ENCODE assay signal across 26 cellular contexts in the genomic region with DNA sequence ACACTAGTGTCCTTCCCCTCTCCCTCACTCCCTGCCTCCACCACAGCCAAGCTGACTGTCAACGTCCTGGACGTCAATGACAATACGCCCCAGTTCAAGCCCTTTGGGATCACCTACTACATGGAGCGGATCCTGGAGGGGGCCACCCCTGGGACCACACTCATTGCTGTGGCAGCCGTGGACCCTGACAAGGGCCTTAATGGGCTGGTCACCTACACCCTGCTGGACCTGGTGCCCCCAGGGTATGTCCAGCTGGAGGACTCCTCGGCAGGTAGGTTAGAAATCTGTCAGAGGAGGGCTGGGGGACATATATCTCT. TPM values are rescaled to one million over a fixed set of nuclear protein-coding genes. Genes with fewer than 3 reads are reported as not detected.
"Had no signal": no experiment of that assay in that cellular context is flagged by ENCODE, and none has a peak within 500 bp of the region (broad histone marks: within the 10 kb centered on the region; RNA-seq: fewer than 3 reads in every experiment).

No MANE protein-coding gene starts in this region.

- H3K4me1 ChIP-seq: lower lobe of right lung, right atrium auricular region, testis, thyroid gland, upper lobe of left lung, vagina had no signal

- H3K9me3 ChIP-seq: left lung, lower lobe of right lung, ovary, right atrium auricular region, right lobe of liver, stomach, testis, thyroid gland, transverse colon, upper lobe of left lung, vagina had no signal

- DNase-seq: hypothalamus; immature natural killer cell; left colon; left lung; lower lobe of right lung; mammary epithelial cell; mesenchymal stem cell; naive thymus-derived CD8-positive, alpha-beta T cell; stimulated activated CD4-positive, alpha-beta T cell treated with anti-CD3 and anti-CD28 coated beads, Interleukin-12 subunit alpha, Interleukin-12 subunit beta, amount 100 ng/mL, for 4 hours; stimulated activated CD4-positive, alpha-beta T cell treated with anti-CD3 and anti-CD28 coated beads, Interleukin-15, amount 100 ng/mL, for 24 hours; stimulated activated CD4-positive, alpha-beta T cell treated with anti-CD3 and anti-CD28 coated beads, Interleukin-2, amount 100 ng/mL, for 24 hours; stimulated activated CD4-positive, alpha-beta T cell treated with anti-CD3 and anti-CD28 coated beads, Interleukin-4, amount 100 ng/mL, for 1 hour; stimulated activated naive B cell treated with anti-CD40 and anti-IgM and Interleukin-4, amounts not matched to agents 10 μg/mL and 1 μg/mL and 100 μg/mL, for 72 hours; stomach; testis; thyroid gland; transverse colon; upper lobe of left lung had no signal

- H3K9me3 Mint-ChIP-seq: immature natural killer cell; naive thymus-derived CD8-positive, alpha-beta T cell; nephron had no signal

- H3K4me3 ChIP-seq: left lung, lower lobe of right lung, ovary, right atrium auricular region, right lobe of liver, smooth muscle cell, stomach, testis, thyroid gland, transverse colon, upper lobe of left lung, vagina had no signal

- H3K27ac Mint-ChIP-seq: nephron; progenitor cell of endocrine pancreas; stimulated activated naive B cell treated with anti-CD40 and anti-IgM and Interleukin-4, amounts not matched to agents 10 μg/mL and 1 μg/mL and 100 μg/mL, for 72 hours had no signal

- H3K36me3 ChIP-seq: left lung, lower lobe of right lung, ovary, right atrium auricular region, right lobe of liver, stomach, thyroid gland, transverse colon, upper lobe of left lung, vagina had no signal

- ATAC-seq: left colon; stimulated activated naive B cell treated with anti-CD40 and anti-IgM and Interleukin-4, amounts not matched to agents 10 μg/mL and 1 μg/mL and 100 μg/mL, for 72 hours had no signal

- H3K27me3 ChIP-seq: left lung, ovary, right atrium auricular region, right lobe of liver, stomach, testis, thyroid gland, transverse colon, upper lobe of left lung, vagina had no signal

- H3K4me3 Mint-ChIP-seq: immature natural killer cell; nephron; neural crest cell; stimulated activated naive B cell treated with anti-CD40 and anti-IgM and Interleukin-4, amounts not matched to agents 10 μg/mL and 1 μg/mL and 100 μg/mL, for 72 hours had no signal

- H3K4me1 Mint-ChIP-seq: nephron, neural crest cell had no signal

- H3K27ac ChIP-seq: left lung, lower lobe of right lung, ovary, right atrium auricular region, right lobe of liver, stomach, testis, thyroid gland, transverse colon, upper lobe of left lung, vagina had no signal

- H3K36me3 Mint-ChIP-seq: immature natural killer cell had no signal

RNA-seq across cellular contexts. Expression of a gene that starts 24.9 kb away (rescaled TPM):
- total RNA-seq: neural crest cell had no signal
